8 cellular contexts compared by ENCODE assay signal in the genomic region with DNA sequence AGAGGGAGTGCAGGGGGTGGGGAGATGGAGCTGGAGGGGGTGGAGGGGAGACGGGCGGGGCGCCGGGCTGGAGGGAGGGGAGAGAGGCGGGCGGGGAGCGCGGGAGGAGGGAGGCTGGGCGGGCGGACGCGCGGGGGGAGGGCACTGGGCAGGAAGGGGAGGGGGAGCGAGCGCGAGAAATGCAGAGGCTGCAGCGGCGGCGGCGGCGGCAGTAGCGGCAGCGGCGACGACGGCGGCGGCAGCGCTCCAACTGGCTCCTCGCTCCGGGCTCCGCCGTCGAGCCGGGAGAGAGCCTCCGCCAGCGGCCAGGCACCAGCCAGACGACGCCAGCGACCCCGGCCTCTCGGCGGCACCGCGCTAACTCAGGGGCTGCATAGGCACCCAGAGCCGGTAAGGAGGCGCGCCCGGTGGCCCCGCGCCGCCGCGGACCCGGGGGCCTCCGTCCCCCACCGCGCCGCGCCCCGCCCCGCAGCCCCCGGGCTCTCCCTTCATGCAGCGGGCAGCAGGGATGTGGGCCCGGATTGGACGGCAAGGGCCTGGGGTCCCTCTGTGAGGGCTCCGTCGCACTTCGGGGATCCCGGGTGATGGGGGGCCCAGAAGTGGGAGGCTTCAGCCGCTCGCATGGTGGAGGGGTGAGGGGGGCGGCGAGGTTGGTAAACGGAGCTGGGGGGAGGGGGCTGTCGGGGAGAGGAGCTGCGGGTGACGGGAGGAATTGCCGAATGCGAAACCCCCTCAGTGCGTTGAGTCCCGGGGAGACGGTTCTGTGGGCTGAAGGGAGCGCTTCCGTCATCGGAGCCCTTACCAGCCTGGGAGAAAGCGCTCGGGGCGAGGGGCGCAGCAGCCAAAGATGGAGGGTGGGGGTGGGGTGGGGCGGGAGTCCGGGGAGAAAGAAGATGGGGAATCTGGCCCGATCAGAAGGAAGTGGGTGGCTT. TPM values are rescaled to one million over a fixed set of nuclear protein-coding genes. Genes with fewer than 3 reads are reported as not detected.
DNase-seq lines count a peak whose midpoint lies in the region; ATAC-seq and TF ChIP-seq lines count a peak whose summit lies in the region.

A gene with protein sequence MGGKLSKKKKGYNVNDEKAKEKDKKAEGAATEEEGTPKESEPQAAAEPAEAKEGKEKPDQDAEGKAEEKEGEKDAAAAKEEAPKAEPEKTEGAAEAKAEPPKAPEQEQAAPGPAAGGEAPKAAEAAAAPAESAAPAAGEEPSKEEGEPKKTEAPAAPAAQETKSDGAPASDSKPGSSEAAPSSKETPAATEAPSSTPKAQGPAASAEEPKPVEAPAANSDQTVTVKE (plus strand): TSS at position 211 of the 932 bp plus-strand sequence. CDS start 57,586 bp downstream, outside the sequence.

- H3K27me3 Mint-ChIP-seq in T-helper 17 cell: peaks cover 26% of the 10 kb centered on the region
- peaks cover 17% of the 10 kb centered on the region for H3K27me3 Mint-ChIP-seq in dendritic cell treated with granulocyte-macrophage colony-stimulating factor and Interleukin-4, amounts not matched to agents 40 ng/mL and 50 ng/mL, for 4 days

- peak within 1 kb of the TSS; percentile 65 for H3K4me3 ChIP-seq in GM06990 (replicated peaks; ENCODE audit: low read depth, low read length)
- peak within 1 kb of the TSS; percentile 57 to 71 for H3K4me3 ChIP-seq in left lung

- H3K27me3 ChIP-seq in GM06990 (replicated peaks; ENCODE audit: control insufficient read depth, insufficient read depth, low read length) (no peaks in the 10 kb centered on the region), left lung (peaks cover 0 to 39% of the 10 kb centered on the region in 2 donors)

- H3K9me3 ChIP-seq in T-helper 17 cell (ENCODE audit: control insufficient read depth, low read length, poor library complexity, severe bottlenecking) (no peaks in the 10 kb centered on the region), left lung (no peaks in the 10 kb centered on the region)

- H3K9me3 Mint-ChIP-seq in dendritic cell treated with granulocyte-macrophage colony-stimulating factor and Interleukin-4, amounts not matched to agents 40 ng/mL and 50 ng/mL, for 4 days: no peaks in the 10 kb centered on the region

- H3K4me3 Mint-ChIP-seq in T-helper 17 cell: peak within 1 kb of the TSS; percentile 87
- H3K4me3 Mint-ChIP-seq in dendritic cell treated with granulocyte-macrophage colony-stimulating factor and Interleukin-4, amounts not matched to agents 40 ng/mL and 50 ng/mL, for 4 days: peak within 1 kb of the TSS; percentile 78

- H3K36me3 Mint-ChIP-seq in T-helper 17 cell (ENCODE audit: low read depth): peaks cover 2% of the 10 kb centered on the region
- no peaks in the 10 kb centered on the region for H3K36me3 Mint-ChIP-seq in dendritic cell treated with granulocyte-macrophage colony-stimulating factor and Interleukin-4, amounts not matched to agents 40 ng/mL and 50 ng/mL, for 4 days (ENCODE audit: low read depth)

- TF ChIP-seq CTCF in GM06990 (IDR thresholded peaks at IDR 0.05; ENCODE audit: insufficient read depth, low read length, poor library complexity, severe bottlenecking) (no peak), left lung (IDR thresholded peaks at IDR 0.05) (no peak)

- peaks cover 7 to 27% of the 10 kb centered on the region in 2 donors for H3K4me1 ChIP-seq in left lung

- ATAC-seq in GM21723 (IDR thresholded peaks at IDR 0.05; ENCODE audit: unreplicated experiment): peak; percentile 41
- peak; percentile 58 for ATAC-seq in T-helper 17 cell
- peak; percentile 64 for ATAC-seq in left lung
- ATAC-seq in GM18873 (IDR thresholded peaks at IDR 0.05; ENCODE audit: low FRiP score, unreplicated experiment): no peak

- peak within 1 kb of the TSS; percentile 47 for H3K27ac Mint-ChIP-seq in T-helper 17 cell
- H3K27ac Mint-ChIP-seq in dendritic cell treated with granulocyte-macrophage colony-stimulating factor and Interleukin-4, amounts not matched to agents 40 ng/mL and 50 ng/mL, for 4 days: peak within 1 kb of the TSS; percentile 63

- peaks cover 5% of the 10 kb centered on the region for H3K4me1 Mint-ChIP-seq in T-helper 17 cell
- H3K4me1 Mint-ChIP-seq in dendritic cell treated with granulocyte-macrophage colony-stimulating factor and Interleukin-4, amounts not matched to agents 40 ng/mL and 50 ng/mL, for 4 days (ENCODE audit: low read depth): peaks cover 24% of the 10 kb centered on the region

- no peaks in the 10 kb centered on the region for H3K36me3 ChIP-seq in GM06990 (ENCODE audit: control insufficient read depth, insufficient read depth, low read length)
- no peaks in the 10 kb centered on the region for H3K36me3 ChIP-seq in left lung

- intact Hi-C loops in dendritic cell treated with granulocyte-macrophage colony-stimulating factor and Interleukin-4, amounts not matched to agents 40 ng/mL and 50 ng/mL, for 4 days (cut with micrococcal nuclease): loop anchor here (10.0 kb wide), 1 partner anchor 697 kb away; no protein-coding TSS in a partner anchor
- intact Hi-C loops in left lung (cut with DNase I): loop anchor here in 1 of 2 donors (10.0 kb wide), 1 partner anchor 1067 kb away; no protein-coding TSS in a partner anchor

- DNase-seq in GM06990 (ENCODE audit: extremely low read depth, insufficient read length): peak; percentile 83
- peak; percentile 72 for DNase-seq in LHCN-M2 (ENCODE audit: low read depth)
- DNase-seq in T-helper 17 cell: peak in 2 of 3 donors; percentile 14 to 21
- peak; percentile 89 to 97 for DNase-seq in left lung
- DNase-seq in stimulated activated CD4-positive, alpha-beta T cell treated with anti-CD3 and anti-CD28 coated beads, Interleukin-4, amount 100 ng/mL, for 4 hours: peak; percentile 25 to 44

- peak within 1 kb of the TSS; percentile 69 to 86 for H3K27ac ChIP-seq in left lung

RNA-seq across cellular contexts. Expression of the gene that starts here (rescaled TPM):
- total RNA-seq in LHCN-M2 (2014; rRNA removed) (155 and 164 TPM in 2 replicates), T-helper 17 cell (1 to 10 TPM; 1.4 to 2.4 TPM), left lung (10 to 100 TPM; 22.9 to 45.9 TPM)
- 102 TPM for polyA plus RNA-seq in LHCN-M2 (2012)

Comparison
In these comparisons a context has a peak if more than half of its experiments do, and no peak if none do; other contexts are left out.
1. RNA of the gene that starts here (total RNA-seq): 155 to 164 TPM in LHCN-M2 and 22.9 to 45.9 TPM in left lung; 1.4 to 2.4 TPM in T-helper 17 cell; every median in the first group is over 4 times any median in the second.
2. DNase-seq: peak in every context shown above with its lines; median percentile 93 in left lung; 83 in GM06990; 72 in LHCN-M2; 34 in stimulated activated CD4-positive, alpha-beta T cell treated with anti-CD3 and anti-CD28 coated beads, Interleukin-4, amount 100 ng/mL, for 4 hours; 18 in T-helper 17 cell.